In genomic region chr19:44912854-44913253, GRCh38 we compare ENCODE assay signal across 1 cellular context.
TF ChIP-seq lines count a peak whose summit lies in the region.

No MANE protein-coding gene starts in this region.

TF ChIP-seq in HepG2, 621 proteins besides CTCF, POLR2A, EP300 and RAD21 (continued from another document and continues in another):
- TF ChIP-seq FOXO4 (CRISPR knock-in tag; conservative IDR thresholded peaks at IDR 0.05): no peak
- TF ChIP-seq BORCS8-MEF2B (CRISPR knock-in tag; IDR thresholded peaks at IDR 0.05): peak; percentile 45; the same call in 1 of the 2 replicates
- no peak for TF ChIP-seq ZNF547 (CRISPR knock-in tag; IDR thresholded peaks at IDR 0.05)
- TF ChIP-seq ZFP41 (CRISPR knock-in tag; IDR thresholded peaks at IDR 0.05; ENCODE audit: borderline replicate concordance): 0 out of 2 replicates have a peak, but pooled peaks have one; percentile 40
- no peak for TF ChIP-seq ZNF160 (CRISPR knock-in tag; IDR thresholded peaks at IDR 0.05)
- no peak for TF ChIP-seq SATB2 (CRISPR knock-in tag; IDR thresholded peaks at IDR 0.05)
- no peak for TF ChIP-seq ELK4 (CRISPR knock-in tag; IDR thresholded peaks at IDR 0.05; ENCODE audit: borderline replicate concordance)
- TF ChIP-seq ZNF775 (CRISPR knock-in tag; IDR thresholded peaks at IDR 0.05; ENCODE audit: borderline replicate concordance): no peak
- TF ChIP-seq RFXAP (CRISPR knock-in tag; IDR thresholded peaks at IDR 0.05; ENCODE audit: borderline replicate concordance): peak; percentile 83; the same call in 1 of the 2 replicates
- TF ChIP-seq, protein P1, sequence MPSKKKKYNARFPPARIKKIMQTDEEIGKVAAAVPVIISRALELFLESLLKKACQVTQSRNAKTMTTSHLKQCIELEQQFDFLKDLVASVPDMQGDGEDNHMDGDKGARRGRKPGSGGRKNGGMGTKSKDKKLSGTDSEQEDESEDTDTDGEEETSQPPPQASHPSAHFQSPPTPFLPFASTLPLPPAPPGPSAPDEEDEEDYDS (CRISPR knock-in tag; IDR thresholded peaks at IDR 0.05): no peak
- TF ChIP-seq SRSF1 (optimal IDR thresholded peaks at IDR 0.05; ENCODE audit: low read depth, low read length): no peak
- no peak for TF ChIP-seq ETV6 (CRISPR knock-in tag; conservative IDR thresholded peaks at IDR 0.05)
- no peak for TF ChIP-seq ZNF24 (IDR thresholded peaks at IDR 0.05)
- TF ChIP-seq TAF1 (CRISPR knock-in tag; IDR thresholded peaks at IDR 0.05): no peak
- TF ChIP-seq, protein P2, sequence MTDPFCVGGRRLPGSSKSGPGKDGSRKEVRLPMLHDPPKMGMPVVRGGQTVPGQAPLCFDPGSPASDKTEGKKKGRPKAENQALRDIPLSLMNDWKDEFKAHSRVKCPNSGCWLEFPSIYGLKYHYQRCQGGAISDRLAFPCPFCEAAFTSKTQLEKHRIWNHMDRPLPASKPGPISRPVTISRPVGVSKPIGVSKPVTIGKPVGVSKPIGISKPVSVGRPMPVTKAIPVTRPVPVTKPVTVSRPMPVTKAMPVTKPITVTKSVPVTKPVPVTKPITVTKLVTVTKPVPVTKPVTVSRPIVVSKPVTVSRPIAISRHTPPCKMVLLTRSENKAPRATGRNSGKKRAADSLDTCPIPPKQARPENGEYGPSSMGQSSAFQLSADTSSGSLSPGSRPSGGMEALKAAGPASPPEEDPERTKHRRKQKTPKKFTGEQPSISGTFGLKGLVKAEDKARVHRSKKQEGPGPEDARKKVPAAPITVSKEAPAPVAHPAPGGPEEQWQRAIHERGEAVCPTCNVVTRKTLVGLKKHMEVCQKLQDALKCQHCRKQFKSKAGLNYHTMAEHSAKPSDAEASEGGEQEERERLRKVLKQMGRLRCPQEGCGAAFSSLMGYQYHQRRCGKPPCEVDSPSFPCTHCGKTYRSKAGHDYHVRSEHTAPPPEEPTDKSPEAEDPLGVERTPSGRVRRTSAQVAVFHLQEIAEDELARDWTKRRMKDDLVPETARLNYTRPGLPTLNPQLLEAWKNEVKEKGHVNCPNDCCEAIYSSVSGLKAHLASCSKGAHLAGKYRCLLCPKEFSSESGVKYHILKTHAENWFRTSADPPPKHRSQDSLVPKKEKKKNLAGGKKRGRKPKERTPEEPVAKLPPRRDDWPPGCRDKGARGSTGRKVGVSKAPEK (CRISPR knock-in tag; IDR thresholded peaks at IDR 0.05; ENCODE audit: borderline replicate concordance): no peak
- TF ChIP-seq, protein P3, sequence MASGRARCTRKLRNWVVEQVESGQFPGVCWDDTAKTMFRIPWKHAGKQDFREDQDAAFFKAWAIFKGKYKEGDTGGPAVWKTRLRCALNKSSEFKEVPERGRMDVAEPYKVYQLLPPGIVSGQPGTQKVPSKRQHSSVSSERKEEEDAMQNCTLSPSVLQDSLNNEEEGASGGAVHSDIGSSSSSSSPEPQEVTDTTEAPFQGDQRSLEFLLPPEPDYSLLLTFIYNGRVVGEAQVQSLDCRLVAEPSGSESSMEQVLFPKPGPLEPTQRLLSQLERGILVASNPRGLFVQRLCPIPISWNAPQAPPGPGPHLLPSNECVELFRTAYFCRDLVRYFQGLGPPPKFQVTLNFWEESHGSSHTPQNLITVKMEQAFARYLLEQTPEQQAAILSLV (CRISPR knock-in tag; IDR thresholded peaks at IDR 0.05; ENCODE audit: borderline replicate concordance): no peak
- no peak for TF ChIP-seq ZNF275 (CRISPR knock-in tag; IDR thresholded peaks at IDR 0.05; ENCODE audit: borderline replicate concordance)
- peak; percentile 41; the same call in 1 of the 2 replicates for TF ChIP-seq ELF1 (CRISPR knock-in tag; IDR thresholded peaks at IDR 0.05)
- TF ChIP-seq ZNF816 (CRISPR knock-in tag; IDR thresholded peaks at IDR 0.05; ENCODE audit: borderline replicate concordance): no peak
- TF ChIP-seq EZH2 (conservative IDR thresholded peaks at IDR 0.05; ENCODE audit: low read depth, low read length): no peak
- TF ChIP-seq ZBTB39 (CRISPR knock-in tag; IDR thresholded peaks at IDR 0.05): no peak
- TF ChIP-seq ELF3 (CRISPR knock-in tag; IDR thresholded peaks at IDR 0.05): peak; percentile 57; the same call in 1 of the 2 replicates
- TF ChIP-seq RBM22 (optimal IDR thresholded peaks at IDR 0.05; ENCODE audit: low read length): no peak
- TF ChIP-seq TARDBP (CRISPR knock-in tag; IDR thresholded peaks at IDR 0.05): peak; percentile 73
- TF ChIP-seq, protein P4, sequence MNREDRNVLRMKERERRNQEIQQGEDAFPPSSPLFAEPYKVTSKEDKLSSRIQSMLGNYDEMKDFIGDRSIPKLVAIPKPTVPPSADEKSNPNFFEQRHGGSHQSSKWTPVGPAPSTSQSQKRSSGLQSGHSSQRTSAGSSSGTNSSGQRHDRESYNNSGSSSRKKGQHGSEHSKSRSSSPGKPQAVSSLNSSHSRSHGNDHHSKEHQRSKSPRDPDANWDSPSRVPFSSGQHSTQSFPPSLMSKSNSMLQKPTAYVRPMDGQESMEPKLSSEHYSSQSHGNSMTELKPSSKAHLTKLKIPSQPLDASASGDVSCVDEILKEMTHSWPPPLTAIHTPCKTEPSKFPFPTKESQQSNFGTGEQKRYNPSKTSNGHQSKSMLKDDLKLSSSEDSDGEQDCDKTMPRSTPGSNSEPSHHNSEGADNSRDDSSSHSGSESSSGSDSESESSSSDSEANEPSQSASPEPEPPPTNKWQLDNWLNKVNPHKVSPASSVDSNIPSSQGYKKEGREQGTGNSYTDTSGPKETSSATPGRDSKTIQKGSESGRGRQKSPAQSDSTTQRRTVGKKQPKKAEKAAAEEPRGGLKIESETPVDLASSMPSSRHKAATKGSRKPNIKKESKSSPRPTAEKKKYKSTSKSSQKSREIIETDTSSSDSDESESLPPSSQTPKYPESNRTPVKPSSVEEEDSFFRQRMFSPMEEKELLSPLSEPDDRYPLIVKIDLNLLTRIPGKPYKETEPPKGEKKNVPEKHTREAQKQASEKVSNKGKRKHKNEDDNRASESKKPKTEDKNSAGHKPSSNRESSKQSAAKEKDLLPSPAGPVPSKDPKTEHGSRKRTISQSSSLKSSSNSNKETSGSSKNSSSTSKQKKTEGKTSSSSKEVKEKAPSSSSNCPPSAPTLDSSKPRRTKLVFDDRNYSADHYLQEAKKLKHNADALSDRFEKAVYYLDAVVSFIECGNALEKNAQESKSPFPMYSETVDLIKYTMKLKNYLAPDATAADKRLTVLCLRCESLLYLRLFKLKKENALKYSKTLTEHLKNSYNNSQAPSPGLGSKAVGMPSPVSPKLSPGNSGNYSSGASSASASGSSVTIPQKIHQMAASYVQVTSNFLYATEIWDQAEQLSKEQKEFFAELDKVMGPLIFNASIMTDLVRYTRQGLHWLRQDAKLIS (CRISPR knock-in tag; IDR thresholded peaks at IDR 0.05): no peak
- TF ChIP-seq NBN (conservative IDR thresholded peaks at IDR 0.05): no peak
- TF ChIP-seq PITX1 (CRISPR knock-in tag; IDR thresholded peaks at IDR 0.05): peak; percentile 63
- TF ChIP-seq ZBTB20 (CRISPR knock-in tag; IDR thresholded peaks at IDR 0.05; ENCODE audit: borderline replicate concordance, low read depth): no peak; the same call in 1 of the 2 replicates
- TF ChIP-seq RXRB (CRISPR knock-in tag; IDR thresholded peaks at IDR 0.05; ENCODE audit: borderline replicate concordance): peak; percentile 99
- no peak for TF ChIP-seq RBAK (CRISPR knock-in tag; IDR thresholded peaks at IDR 0.05)
- TF ChIP-seq ZBTB7A (CRISPR knock-in tag; IDR thresholded peaks at IDR 0.05): peak; percentile 88
- no peak for TF ChIP-seq ZFP36L2 (CRISPR knock-in tag; IDR thresholded peaks at IDR 0.05)
- TF ChIP-seq, protein P5, sequence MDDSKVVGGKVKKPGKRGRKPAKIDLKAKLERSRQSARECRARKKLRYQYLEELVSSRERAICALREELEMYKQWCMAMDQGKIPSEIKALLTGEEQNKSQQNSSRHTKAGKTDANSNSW (CRISPR knock-in tag; IDR thresholded peaks at IDR 0.05; ENCODE audit: borderline replicate concordance): no peak
- TF ChIP-seq ISL2 (CRISPR knock-in tag; IDR thresholded peaks at IDR 0.05): peak; percentile 60; the same call in 1 of the 2 replicates
- no peak for TF ChIP-seq NFIB (CRISPR knock-in tag; IDR thresholded peaks at IDR 0.05; ENCODE audit: borderline replicate concordance)
- TF ChIP-seq ZKSCAN5 (CRISPR knock-in tag; IDR thresholded peaks at IDR 0.05): no peak
- no peak for TF ChIP-seq ZNF329 (CRISPR knock-in tag; IDR thresholded peaks at IDR 0.05; ENCODE audit: low read depth)
- no peak for TF ChIP-seq ZNF619 (CRISPR knock-in tag; IDR thresholded peaks at IDR 0.05)
- no peak for TF ChIP-seq ZNF652 (CRISPR knock-in tag; IDR thresholded peaks at IDR 0.05; ENCODE audit: borderline replicate concordance, low read depth)
- no peak for TF ChIP-seq ZNF800 (CRISPR knock-in tag; IDR thresholded peaks at IDR 0.05)
- TF ChIP-seq SIX1 (CRISPR knock-in tag; IDR thresholded peaks at IDR 0.05; ENCODE audit: borderline replicate concordance): no peak
- peak; percentile 61; the same call in 1 of the 2 replicates for TF ChIP-seq FOXK1 (CRISPR knock-in tag; IDR thresholded peaks at IDR 0.05; ENCODE audit: borderline replicate concordance, low read depth)
- no peak for TF ChIP-seq AKAP8 (CRISPR knock-in tag; IDR thresholded peaks at IDR 0.05)
- no peak for TF ChIP-seq ZNF7 (CRISPR knock-in tag; IDR thresholded peaks at IDR 0.05)
- 0 out of 2 replicates have a peak, but pooled peaks have one; percentile 9 for TF ChIP-seq KDM1A (CRISPR knock-in tag; IDR thresholded peaks at IDR 0.05)
- TF ChIP-seq, protein P6, sequence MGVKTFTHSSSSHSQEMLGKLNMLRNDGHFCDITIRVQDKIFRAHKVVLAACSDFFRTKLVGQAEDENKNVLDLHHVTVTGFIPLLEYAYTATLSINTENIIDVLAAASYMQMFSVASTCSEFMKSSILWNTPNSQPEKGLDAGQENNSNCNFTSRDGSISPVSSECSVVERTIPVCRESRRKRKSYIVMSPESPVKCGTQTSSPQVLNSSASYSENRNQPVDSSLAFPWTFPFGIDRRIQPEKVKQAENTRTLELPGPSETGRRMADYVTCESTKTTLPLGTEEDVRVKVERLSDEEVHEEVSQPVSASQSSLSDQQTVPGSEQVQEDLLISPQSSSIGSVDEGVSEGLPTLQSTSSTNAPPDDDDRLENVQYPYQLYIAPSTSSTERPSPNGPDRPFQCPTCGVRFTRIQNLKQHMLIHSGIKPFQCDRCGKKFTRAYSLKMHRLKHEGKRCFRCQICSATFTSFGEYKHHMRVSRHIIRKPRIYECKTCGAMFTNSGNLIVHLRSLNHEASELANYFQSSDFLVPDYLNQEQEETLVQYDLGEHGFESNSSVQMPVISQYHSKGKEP (CRISPR knock-in tag; IDR thresholded peaks at IDR 0.05): no peak
- TF ChIP-seq KDM4B (CRISPR knock-in tag; IDR thresholded peaks at IDR 0.05): peak; percentile 74; the same call in 1 of the 2 replicates
- TF ChIP-seq JUND (CRISPR knock-in tag; IDR thresholded peaks at IDR 0.05): peak; percentile 41
- TF ChIP-seq, protein P7, sequence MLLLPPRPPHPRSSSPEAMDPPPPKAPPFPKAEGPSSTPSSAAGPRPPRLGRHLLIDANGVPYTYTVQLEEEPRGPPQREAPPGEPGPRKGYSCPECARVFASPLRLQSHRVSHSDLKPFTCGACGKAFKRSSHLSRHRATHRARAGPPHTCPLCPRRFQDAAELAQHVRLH (CRISPR knock-in tag; IDR thresholded peaks at IDR 0.05; ENCODE audit: borderline replicate concordance, low read depth): peak; percentile 57; the same call in 1 of the 2 replicates
